25 cellular contexts compared by ENCODE assay signal in the genomic region with DNA sequence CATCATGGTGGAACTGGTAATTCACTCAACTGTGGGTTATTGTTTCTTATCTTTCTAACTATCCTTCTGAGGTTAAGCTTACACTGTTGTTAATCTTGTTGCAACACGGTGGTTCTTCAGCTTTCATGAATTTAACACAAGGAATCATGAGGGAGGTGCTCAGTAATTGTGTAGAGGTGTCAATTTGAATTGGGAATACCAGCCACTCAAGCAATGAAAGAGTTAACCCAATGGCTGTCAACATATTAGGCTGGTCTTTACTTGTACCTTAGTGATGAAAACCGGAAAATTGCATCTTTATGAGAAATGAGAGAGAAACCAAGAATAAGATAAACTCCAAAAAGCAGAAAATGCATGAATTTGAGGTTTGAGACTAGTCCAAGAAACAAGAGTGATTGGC.
"Had no signal": no experiment of that assay in that cellular context is flagged by ENCODE, and none has a peak within 500 bp of the region (broad histone marks: within the 10 kb centered on the region; RNA-seq: fewer than 3 reads in every experiment).

No MANE protein-coding gene starts in this region.

- H3K9me3 ChIP-seq: left ventricle myocardium inferior, mucosa of descending colon, pancreas, prostate gland, sigmoid colon, spleen, tibial nerve, uterus had no signal

- H3K4me3 Mint-ChIP-seq: naive thymus-derived CD4-positive, alpha-beta T cell; nephron; neural crest cell; stimulated activated effector memory CD8-positive, alpha-beta T cell treated with anti-CD3 and anti-CD28 coated beads, Interleukin-12 subunit alpha, Interleukin-12 subunit beta, amount 100 ng/mL, for 72 hours; stimulated activated naive CD8-positive, alpha-beta T cell treated with anti-CD3 and anti-CD28 coated beads, Interleukin-15, Interleukin-2, amounts not matched to agents 100 ng/mL and 50 ng/mL, for 24 hours; type B pancreatic cell had no signal

- H3K27ac ChIP-seq: hepatocyte, left ventricle myocardium inferior, pancreas, prostate gland, sigmoid colon, spleen, tibial nerve, uterus had no signal

- H3K27ac Mint-ChIP-seq: naive thymus-derived CD4-positive, alpha-beta T cell; nephron; stimulated activated effector memory CD8-positive, alpha-beta T cell treated with anti-CD3 and anti-CD28 coated beads, Interleukin-12 subunit alpha, Interleukin-12 subunit beta, amount 100 ng/mL, for 72 hours; stimulated activated naive CD8-positive, alpha-beta T cell treated with anti-CD3 and anti-CD28 coated beads, Interleukin-15, Interleukin-2, amounts not matched to agents 100 ng/mL and 50 ng/mL, for 24 hours; type B pancreatic cell had no signal

- H3K36me3 Mint-ChIP-seq: naive thymus-derived CD4-positive, alpha-beta T cell; stimulated activated effector memory CD8-positive, alpha-beta T cell treated with anti-CD3 and anti-CD28 coated beads, Interleukin-12 subunit alpha, Interleukin-12 subunit beta, amount 100 ng/mL, for 72 hours; type B pancreatic cell had no signal

- H3K27me3 Mint-ChIP-seq: stimulated activated naive CD8-positive, alpha-beta T cell treated with anti-CD3 and anti-CD28 coated beads, Interleukin-15, Interleukin-2, amounts not matched to agents 100 ng/mL and 50 ng/mL, for 24 hours; type B pancreatic cell had no signal

- H3K4me1 ChIP-seq: left ventricle myocardium inferior, pancreas, prostate gland, sigmoid colon, spleen, tibial nerve, uterus had no signal

- H3K27me3 ChIP-seq: hepatocyte, pancreas, sigmoid colon, spleen, tibial nerve, uterus had no signal

- H3K4me3 ChIP-seq: hepatocyte, left ventricle myocardium inferior, lung, mucosa of descending colon, pancreas, prostate gland, sigmoid colon, spleen, tibial nerve, uterus had no signal

- ATAC-seq: mucosa of descending colon; naive thymus-derived CD4-positive, alpha-beta T cell; pancreas; right cardiac atrium; stimulated activated effector memory CD8-positive, alpha-beta T cell treated with anti-CD3 and anti-CD28 coated beads, Interleukin-12 subunit alpha, Interleukin-12 subunit beta, amount 100 ng/mL, for 72 hours had no signal

- H3K4me1 Mint-ChIP-seq: naive thymus-derived CD4-positive, alpha-beta T cell; nephron; neural crest cell; stimulated activated effector memory CD8-positive, alpha-beta T cell treated with anti-CD3 and anti-CD28 coated beads, Interleukin-12 subunit alpha, Interleukin-12 subunit beta, amount 100 ng/mL, for 72 hours had no signal

- H2AFZ ChIP-seq: hepatocyte had no signal

- H3K36me3 ChIP-seq: left ventricle myocardium inferior, pancreas, prostate gland, sigmoid colon, spleen, tibial nerve, uterus had no signal

- DNase-seq: islet precursor cell; left ventricle myocardium inferior; midbrain; mucosa of descending colon; naive thymus-derived CD4-positive, alpha-beta T cell; nucleus accumbens; pancreas; posterior cingulate gyrus; retina; right cardiac atrium; sigmoid colon; small intestine; spleen; stimulated activated CD4-positive, alpha-beta T cell treated with anti-CD3 and anti-CD28 coated beads, Interleukin-4, amount 100 ng/mL, for 24 hours; stimulated activated naive CD4-positive, alpha-beta T cell; uterus had no signal

- H3K79me2 ChIP-seq: hepatocyte had no signal

- H3K9me3 Mint-ChIP-seq: nephron; stimulated activated effector memory CD8-positive, alpha-beta T cell treated with anti-CD3 and anti-CD28 coated beads, Interleukin-12 subunit alpha, Interleukin-12 subunit beta, amount 100 ng/mL, for 72 hours; stimulated activated naive CD8-positive, alpha-beta T cell treated with anti-CD3 and anti-CD28 coated beads, Interleukin-15, Interleukin-2, amounts not matched to agents 100 ng/mL and 50 ng/mL, for 24 hours; type B pancreatic cell had no signal
